In genomic region chr13:55893541-55893940, GRCh38 we compare ENCODE assay signal across 24 cellular contexts.
"Had no signal": no experiment of that assay in that cellular context is flagged by ENCODE, and none has a peak within 500 bp of the region (broad histone marks: within the 10 kb centered on the region; RNA-seq: fewer than 3 reads in every experiment).

No MANE protein-coding gene starts in this region.

- H3K4me3 ChIP-seq: dorsolateral prefrontal cortex, gastrocnemius medialis, heart right ventricle, mucosa of descending colon, ovary, spleen, testis, tibial nerve, upper lobe of right lung, vagina had no signal

- ATAC-seq: esophagus mucosa; gastrocnemius medialis; heart right ventricle; left lobe of liver; mucosa of descending colon; naive thymus-derived CD8-positive, alpha-beta T cell; right cardiac atrium; stimulated activated memory B cell treated with anti-CD40 and anti-IgM and Interleukin-4, amounts not matched to agents 10 μg/mL and 1 μg/mL and 100 μg/mL, for 72 hours; upper lobe of right lung had no signal

- H3K27ac ChIP-seq: gastrocnemius medialis, heart right ventricle, ovary, spleen, testis, tibial nerve, upper lobe of right lung, vagina had no signal

- H3K36me3 ChIP-seq: gastrocnemius medialis, heart right ventricle, ovary, spleen, tibial nerve, upper lobe of right lung, vagina had no signal

- H3K27me3 ChIP-seq: gastrocnemius medialis, heart right ventricle, ovary, spleen, testis, tibial nerve, upper lobe of right lung, vagina had no signal

- DNase-seq: cortex of kidney; dorsolateral prefrontal cortex; effector CD8-positive, alpha-beta T cell; gastrocnemius medialis; heart right ventricle; hypothalamus; islet precursor cell; mammary epithelial cell; mucosa of descending colon; naive thymus-derived CD8-positive, alpha-beta T cell; nucleus accumbens; ovary; right cardiac atrium; spleen; stimulated activated CD4-positive, alpha-beta T cell treated with anti-CD3 and anti-CD28 coated beads, Interleukin-15, amount 100 ng/mL, for 24 hours; stimulated activated CD4-positive, alpha-beta T cell treated with anti-CD3 and anti-CD28 coated beads, Interleukin-1b, Interleukin-23, amount 100 ng/mL, for 48 hours; stimulated activated CD4-positive, alpha-beta T cell treated with anti-CD3 and anti-CD28 coated beads, Interleukin-4, amount 100 ng/mL, for 24 hours; testis; upper lobe of right lung had no signal

- H3K4me1 ChIP-seq: gastrocnemius medialis, heart right ventricle, spleen, testis, tibial nerve, upper lobe of right lung, vagina had no signal

- H3K9me3 ChIP-seq: gastrocnemius medialis, ovary, testis, tibial nerve, upper lobe of right lung, vagina had no signal
